16 cellular contexts compared by ENCODE assay signal in the genomic region with DNA sequence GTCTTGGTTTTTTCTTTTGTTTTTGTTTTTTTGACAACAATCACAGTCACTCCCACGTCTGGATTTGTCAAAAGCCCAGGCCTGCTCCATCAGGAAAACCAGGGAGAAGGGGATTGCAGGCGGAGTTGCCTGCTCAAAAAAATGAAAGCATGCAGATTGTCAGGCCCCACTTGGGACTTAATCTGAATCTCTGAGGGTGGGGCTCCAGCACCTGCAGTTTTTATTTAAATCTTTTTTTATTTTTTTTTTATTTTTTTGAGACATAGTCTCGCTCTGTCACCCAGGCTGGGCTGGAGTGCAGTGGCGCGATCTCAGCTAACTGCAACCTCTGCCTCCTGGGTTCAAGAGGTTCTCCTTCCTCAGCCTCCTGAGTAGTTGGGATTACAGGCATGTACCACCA.
DNase-seq lines count a peak whose midpoint lies in the region; ATAC-seq lines count a peak whose summit lies in the region.
"Had no signal": no experiment of that assay in that cellular context is flagged by ENCODE, and none has a peak within 500 bp of the region (broad histone marks: within the 10 kb centered on the region; RNA-seq: fewer than 3 reads in every experiment).

No MANE protein-coding gene starts in this region.

- peaks cover 96% of the 10 kb centered on the region for H3K4me1 Mint-ChIP-seq in activated T-cell treated with anti-CD3 and anti-CD28 coated beads, Interleukin-2, amount 50 U/mL, for 4 hours (ENCODE audit: low read depth)
- H3K4me1 Mint-ChIP-seq in T-cell: peaks cover 96 to 100% (median 96%) of the 10 kb centered on the region in 3 donors
- H3K4me1 Mint-ChIP-seq: neural crest cell had no signal

- ATAC-seq in activated T-cell treated with anti-CD3 and anti-CD28 coated beads, Interleukin-2, amount 50 U/mL, for 4 hours: no peak
- no peak for ATAC-seq in T-cell (replicated peaks in 1 of 4)
- no peak for ATAC-seq in HG02763 (IDR thresholded peaks at IDR 0.05; ENCODE audit: unreplicated experiment)
- ATAC-seq: body of pancreas; right lobe of liver; stimulated activated effector memory CD8-positive, alpha-beta T cell treated with anti-CD3 and anti-CD28 coated beads, Interleukin-12 subunit alpha, Interleukin-12 subunit beta, amount 100 ng/mL, for 72 hours had no signal

- no peaks in the 10 kb centered on the region for H3K36me3 ChIP-seq in thymus (ENCODE audit: control insufficient read depth, insufficient read depth)
- H3K36me3 ChIP-seq: right lobe of liver, SJSA1, WERI-Rb-1 had no signal

- peak overlapping the region; percentile 3 for H3K4me3 Mint-ChIP-seq in activated T-cell treated with anti-CD3 and anti-CD28 coated beads, Interleukin-2, amount 50 U/mL, for 4 hours
- peak overlapping the region; percentile 62 to 69 (median 65) for H3K4me3 Mint-ChIP-seq in T-cell
- H3K4me3 Mint-ChIP-seq: neural crest cell had no signal

- CTCF ChIA-PET in T-cell (lab: Charles Lee): interaction anchor here (0.6 to 4.3 kb wide), 9 partner anchors 13 to 316 kb away, joined by 3 to 24 read pairs (median 4); no protein-coding TSS in a partner anchor

- no peak for DNase-seq in activated T-cell treated with anti-CD3 and anti-CD28 coated beads, Interleukin-2, amount 50 U/mL, for 4 hours
- DNase-seq in activated T-cell treated with anti-CD3 and anti-CD28 coated beads, Interleukin-2, amount 50 U/mL, for 1 hour: no peak
- DNase-seq in T-cell (no peak), epithelial cell of prostate (ENCODE audit: low read depth, low spot score) (no peak), GDM1 (lab: John Stamatoyannopoulos, UW) (no peak), NCI-H2227 treated with DMSO at 0.1 percent for 48 hours (lab: John Stamatoyannopoulos, UW) (no peak)
- DNase-seq: body of pancreas; DMS 273 treated with DMSO at 0.1 percent for 48 hours; right lobe of liver; stimulated activated CD4-positive, alpha-beta T cell treated with anti-CD3 and anti-CD28 coated beads, Interleukin-4, amount 100 ng/mL, for 4 hours; WERI-Rb-1 had no signal

- WGBS in thymus: 75% methylated on average over 5 of the region's 5 CpGs

- H3K9me3 Mint-ChIP-seq in activated T-cell treated with anti-CD3 and anti-CD28 coated beads, Interleukin-2, amount 50 U/mL, for 4 hours: no peaks in the 10 kb centered on the region
- H3K9me3 Mint-ChIP-seq in T-cell: no peaks in the 10 kb centered on the region
- H3K9me3 Mint-ChIP-seq: neural crest cell; stimulated activated effector memory CD8-positive, alpha-beta T cell treated with anti-CD3 and anti-CD28 coated beads, Interleukin-12 subunit alpha, Interleukin-12 subunit beta, amount 100 ng/mL, for 72 hours had no signal

- H3K27ac Mint-ChIP-seq in T-cell: peak overlapping the region; percentile 97 to 99

- no peaks in the 10 kb centered on the region for H3K27me3 ChIP-seq in thymus (ENCODE audit: control insufficient read depth, insufficient read depth)
- H3K27me3 ChIP-seq: body of pancreas, right lobe of liver, SJSA1 had no signal

- H3K27ac ChIP-seq in epithelial cell of prostate (peak overlapping the region; percentile 97), thymus (ENCODE audit: low read depth) (peak overlapping the region; percentile 67)
- H3K27ac ChIP-seq: SJSA1, WERI-Rb-1 had no signal

- H3K4me3 ChIP-seq in thymus (ENCODE audit: low read length): no peak overlapping the region
- H3K4me3 ChIP-seq: body of pancreas, right lobe of liver, SJSA1 had no signal

- POLR2A ChIA-PET in T-cell (lab: Charles Lee): interaction anchor here (0.6 to 1.3 kb wide), 5 partner anchors 9 to 310 kb away, joined by 3 to 5 read pairs (median 3); no protein-coding TSS in a partner anchor

- H3K4me1 ChIP-seq in thymus (ENCODE audit: control insufficient read depth, insufficient read depth, low read length): peaks cover 84% of the 10 kb centered on the region
- H3K4me1 ChIP-seq: body of pancreas had no signal

- peaks cover 8% of the 10 kb centered on the region for H3K36me3 Mint-ChIP-seq in activated T-cell treated with anti-CD3 and anti-CD28 coated beads, Interleukin-2, amount 50 U/mL, for 4 hours (ENCODE audit: insufficient read depth)
- peaks cover 6% of the 10 kb centered on the region for H3K36me3 Mint-ChIP-seq in T-cell

- H3K27me3 Mint-ChIP-seq in activated T-cell treated with anti-CD3 and anti-CD28 coated beads, Interleukin-2, amount 50 U/mL, for 4 hours (ENCODE audit: low read depth): no peaks in the 10 kb centered on the region
- H3K27me3 Mint-ChIP-seq in T-cell: no peaks in the 10 kb centered on the region

- no peaks in the 10 kb centered on the region for H3K9me3 ChIP-seq in thymus (ENCODE audit: control insufficient read depth)
- H3K9me3 ChIP-seq: body of pancreas, right lobe of liver, SJSA1 had no signal
